ENCODE assay signal across 2 cellular contexts in genomic region chr5:88248094-88248493, GRCh38.
TF ChIP-seq lines count a peak whose summit lies in the region.

No MANE protein-coding gene starts in this region.

TF ChIP-seq in GM23338, 12 proteins besides CTCF, POLR2A, EP300 and RAD21:
- TF ChIP-seq REST (IDR thresholded peaks at IDR 0.05; ENCODE audit: unreplicated experiment): no peak
- peak; percentile 27; the same call in 1 of the 2 replicates for TF ChIP-seq ZNF462 (CRISPR knock-in tag; IDR thresholded peaks at IDR 0.05)
- no peak for TF ChIP-seq POLR2AphosphoS5 (IDR thresholded peaks at IDR 0.05; ENCODE audit: low read depth)

TF ChIP-seq in WTC11, 78 proteins besides CTCF, POLR2A, EP300 and RAD21:
- no peak for TF ChIP-seq USF2 (CRISPR knock-in tag; IDR thresholded peaks at IDR 0.05)
- no peak for TF ChIP-seq FOXP1 (CRISPR knock-in tag; IDR thresholded peaks at IDR 0.05; ENCODE audit: borderline replicate concordance)
- TF ChIP-seq ATF3 (CRISPR knock-in tag; conservative IDR thresholded peaks at IDR 0.05): no peak
- no peak for TF ChIP-seq STAT6 (CRISPR knock-in tag; conservative IDR thresholded peaks at IDR 0.05; ENCODE audit: low read depth)
- TF ChIP-seq NR3C1 (CRISPR knock-in tag; conservative IDR thresholded peaks at IDR 0.05; ENCODE audit: low read depth): no peak
- TF ChIP-seq JAZF1 (CRISPR knock-in tag; IDR thresholded peaks at IDR 0.05): no peak
- no peak for TF ChIP-seq ATF1 (CRISPR knock-in tag; IDR thresholded peaks at IDR 0.05)
- TF ChIP-seq NFATC4 (CRISPR knock-in tag; IDR thresholded peaks at IDR 0.05): no peak
- no peak for TF ChIP-seq ETV6 (CRISPR knock-in tag; IDR thresholded peaks at IDR 0.05)
- TF ChIP-seq GRHL2 (CRISPR knock-in tag; IDR thresholded peaks at IDR 0.05; ENCODE audit: insufficient replicate concordance, severe bottlenecking): no peak
- TF ChIP-seq MAX (CRISPR knock-in tag; IDR thresholded peaks at IDR 0.05): no peak
- TF ChIP-seq FOXJ3 (CRISPR knock-in tag; IDR thresholded peaks at IDR 0.05; ENCODE audit: borderline replicate concordance): no peak
